ENCODE assay signal across 8 cellular contexts in genomic region chr22:46074771-46075551, GRCh38.
DNase-seq lines count a peak whose midpoint lies in the region; ATAC-seq, FAIRE-seq and TF ChIP-seq lines count a peak whose summit lies in the region.

No MANE protein-coding gene starts in this region.

- intact Hi-C loops in sciatic nerve (cut with DNase I): loop anchor here (5.0 kb wide), 1 partner anchor 63 kb away; no protein-coding TSS in a partner anchor

- H3K36me3 ChIP-seq in H7 (replicated peaks; ENCODE audit: control insufficient read depth, insufficient read depth, low read length): no peaks in the 10 kb centered on the region

- peaks cover 28% of the 10 kb centered on the region for H3K27me3 ChIP-seq in H7 (ENCODE audit: control insufficient read depth, insufficient read depth, low read length)

- FAIRE-seq in H54 (lab: Jason Lieb, UNC): no peak

- DNase-seq in H7 (peak; percentile 73), RKO (ENCODE audit: low spot score) (peak; percentile 34), fibroblast of pulmonary artery (ENCODE audit: low read depth) (no peak), sciatic nerve (ENCODE audit: low spot score) (peak; percentile 59), H54 (ENCODE audit: insufficient read length, low spot score) (no peak), NCI-H82 (lab: John Stamatoyannopoulos, UW) (no peak)
- no peak for DNase-seq in stimulated activated CD4-positive, alpha-beta T cell treated with anti-CD3 and anti-CD28 coated beads, Interleukin-15, amount 100 ng/mL, for 24 hours

- TF ChIP-seq POLR2A in H54 (IDR thresholded peaks at IDR 0.05; ENCODE audit: low read depth, low read length): no peak

- ATAC-seq in sciatic nerve (no peak), HG03442 (IDR thresholded peaks at IDR 0.05; ENCODE audit: unreplicated experiment) (no peak)

- TF ChIP-seq CTCF in fibroblast of pulmonary artery (IDR thresholded peaks at IDR 0.05; ENCODE audit: low read length, missing control alignments): no peak

- H3K4me3 ChIP-seq in H7 (ENCODE audit: insufficient read depth, low read depth, low read length): no peak overlapping the region
- peak overlapping the region; percentile 77 for H3K4me3 ChIP-seq in fibroblast of pulmonary artery (replicated peaks; ENCODE audit: low read depth, low read length)

Comparison
In these comparisons a context has a peak if more than half of its experiments do, and no peak if none do; other contexts are left out.
1. DNase-seq: peak in H7 (single experiment), RKO (single experiment) and sciatic nerve (single experiment); none in fibroblast of pulmonary artery (single experiment), H54 (single experiment), stimulated activated CD4-positive, alpha-beta T cell treated with anti-CD3 and anti-CD28 coated beads, Interleukin-15, amount 100 ng/mL, for 24 hours (single experiment) and NCI-H82 (single experiment).